6 cellular contexts compared by ENCODE assay signal in genomic region chr16:2778692-2778958, GRCh38. TPM values are rescaled to one million over a fixed set of nuclear protein-coding genes. Genes with fewer than 3 reads are reported as not detected.
DNase-seq lines count a peak whose midpoint lies in the region; ATAC-seq and TF ChIP-seq lines count a peak whose summit lies in the region.

No MANE protein-coding gene starts in this region.

- H3K4me3 ChIP-seq in mesodermal cell (ENCODE audit: extremely low read depth, insufficient read depth, low read length, poor library complexity, severe bottlenecking), result peak overlapping the region; percentile 89

- no peak for ATAC-seq in CD4-positive, alpha-beta T cell (ENCODE audit: poor library complexity)
- ATAC-seq in T-helper 17 cell (no peak), HG02571 (IDR thresholded peaks at IDR 0.05; ENCODE audit: unreplicated experiment) (no peak)

- peak overlapping the region; percentile 98 for H3K27ac ChIP-seq in CD4-positive, alpha-beta T cell (ENCODE audit: low read depth, low read length)
- H3K27ac ChIP-seq in mesodermal cell (ENCODE audit: low read depth, low read length, severe bottlenecking), result no peak overlapping the region

- H3K4me3 Mint-ChIP-seq in CD4-positive, alpha-beta T cell, result peak overlapping the region; percentile 98
- peak overlapping the region; percentile 93 for H3K4me3 Mint-ChIP-seq in T-helper 17 cell

- H3K4me1 Mint-ChIP-seq in CD4-positive, alpha-beta T cell (ENCODE audit: low read depth), result peaks cover 32% of the 10 kb centered on the region
- H3K4me1 Mint-ChIP-seq in T-helper 17 cell, result peaks cover 22% of the 10 kb centered on the region

- H3K4me1 ChIP-seq in mesodermal cell (ENCODE audit: control insufficient read depth, insufficient read depth, low read length, poor library complexity, severe bottlenecking), result peaks cover 8% of the 10 kb centered on the region

- no peak for DNase-seq in CD4-positive, alpha-beta T cell
- no peak for DNase-seq in T-helper 17 cell
- no peak for DNase-seq in SW480 (ENCODE audit: low spot score)
- DNase-seq in NCI-H146 treated with DMSO at 0.1 percent for 48 hours (lab: John Stamatoyannopoulos, UW; ENCODE audit: unreplicated experiment), result no peak

- POLR2A ChIA-PET in CD4-positive, alpha-beta T cell (lab: Charles Lee), result interaction anchor here (0.7 to 5.4 kb wide), 11 partner anchors 9 to 133 kb away, joined by 3 to 88 read pairs (median 5); partner anchors contain the start of genes FLYWCH1, FLYWCH2, KCTD5 and PRSS33

- H3K36me3 ChIP-seq in mesodermal cell (ENCODE audit: control insufficient read depth, insufficient read depth, low read length), result peaks cover 22% of the 10 kb centered on the region

- no peaks in the 10 kb centered on the region for H3K9me3 ChIP-seq in CD4-positive, alpha-beta T cell (ENCODE audit: control insufficient read depth, low read length)
- H3K9me3 ChIP-seq in T-helper 17 cell (ENCODE audit: control insufficient read depth, low read length, poor library complexity, severe bottlenecking) (no peaks in the 10 kb centered on the region), mesodermal cell (ENCODE audit: control insufficient read depth, low read length) (no peaks in the 10 kb centered on the region)

- CTCF ChIA-PET in CD4-positive, alpha-beta T cell (lab: Charles Lee), result interaction anchor here (1.7 to 3.2 kb wide), 2 partner anchors 90 to 149 kb away, joined by 5 to 16 read pairs; no protein-coding TSS in a partner anchor

- H3K36me3 Mint-ChIP-seq in CD4-positive, alpha-beta T cell (ENCODE audit: low read depth), result peaks cover 27% of the 10 kb centered on the region
- H3K36me3 Mint-ChIP-seq in T-helper 17 cell (ENCODE audit: low read depth), result no peaks in the 10 kb centered on the region

- H3K27ac Mint-ChIP-seq in CD4-positive, alpha-beta T cell, result peak overlapping the region; percentile 100
- peak overlapping the region; percentile 96 for H3K27ac Mint-ChIP-seq in T-helper 17 cell

- 96 to 97% methylated on average over 7 to 12 of the region's 12 CpGs for WGBS in mesodermal cell (ENCODE audit: insufficient coverage in 2 of 2), 2 experiments

- no peak for TF ChIP-seq CTCF in CD4-positive, alpha-beta T cell (IDR thresholded peaks at IDR 0.05)

- H3K9me3 Mint-ChIP-seq in CD4-positive, alpha-beta T cell, result no peaks in the 10 kb centered on the region

- intact Hi-C loops in CD4-positive, alpha-beta T cell (cut with DNase I, micrococcal nuclease), result loop anchor here (2.0 to 5.0 kb wide), 2 partner anchors 89 to 90 kb away; no protein-coding TSS in a partner anchor

- H3K27me3 ChIP-seq in CD4-positive, alpha-beta T cell (ENCODE audit: control insufficient read depth, insufficient read depth, low read length), result no peaks in the 10 kb centered on the region

- H3K27me3 Mint-ChIP-seq in CD4-positive, alpha-beta T cell, result no peaks in the 10 kb centered on the region
- no peaks in the 10 kb centered on the region for H3K27me3 Mint-ChIP-seq in T-helper 17 cell

RNA-seq across cellular contexts. Expression of gene ELOB, which starts 1.5 kb away (rescaled TPM):
- total RNA-seq in CD4-positive, alpha-beta T cell, result 100 to 1,000 TPM; 102 to 103 TPM
- total RNA-seq in T-helper 17 cell, result 100 to 1,000 TPM; 121 to 131 TPM
- 251 TPM for polyA plus RNA-seq in mesodermal cell (2013, experiment 1 of 2)
- polyA plus RNA-seq in mesodermal cell (2013, experiment 2 of 2), result 206 TPM

RNA-seq across cellular contexts. Expression of gene PRSS33, which starts 8.7 kb away (rescaled TPM):
- total RNA-seq in CD4-positive, alpha-beta T cell, result not detected
- total RNA-seq in T-helper 17 cell, result not detected
- polyA plus RNA-seq in mesodermal cell (2013, experiment 1 of 2), result not detected
- not detected for polyA plus RNA-seq in mesodermal cell (2013, experiment 2 of 2)

RNA-seq across cellular contexts. Expression of gene PRSS41, which starts 19.6 kb away (rescaled TPM):
- total RNA-seq in CD4-positive, alpha-beta T cell, result not detected
- not detected for total RNA-seq in T-helper 17 cell
- polyA plus RNA-seq in mesodermal cell (2013, experiment 1 of 2), result not detected
- polyA plus RNA-seq in mesodermal cell (2013, experiment 2 of 2), result not detected

RNA-seq across cellular contexts. Expression of gene SRRM2, which starts 26.2 kb away (rescaled TPM):
- total RNA-seq in CD4-positive, alpha-beta T cell, result 1,000 to 10,000 TPM; 1,187 to 1,199 TPM
- 1,000 to 10,000 TPM; 1,185 to 1,285 TPM for total RNA-seq in T-helper 17 cell
- 378 TPM for polyA plus RNA-seq in mesodermal cell (2013, experiment 1 of 2)
- polyA plus RNA-seq in mesodermal cell (2013, experiment 2 of 2), result 310 TPM

RNA-seq across cellular contexts. Expression of gene PRSS21, which starts 38.4 kb away (rescaled TPM):
- total RNA-seq in CD4-positive, alpha-beta T cell, result not detected
- 1 to 10 TPM in 1 of 2 donors, not detected in 1; 1.6 TPM for total RNA-seq in T-helper 17 cell
- not detected for polyA plus RNA-seq in mesodermal cell (2013, experiment 1 of 2)
- not detected for polyA plus RNA-seq in mesodermal cell (2013, experiment 2 of 2)
